In the genomic region with DNA sequence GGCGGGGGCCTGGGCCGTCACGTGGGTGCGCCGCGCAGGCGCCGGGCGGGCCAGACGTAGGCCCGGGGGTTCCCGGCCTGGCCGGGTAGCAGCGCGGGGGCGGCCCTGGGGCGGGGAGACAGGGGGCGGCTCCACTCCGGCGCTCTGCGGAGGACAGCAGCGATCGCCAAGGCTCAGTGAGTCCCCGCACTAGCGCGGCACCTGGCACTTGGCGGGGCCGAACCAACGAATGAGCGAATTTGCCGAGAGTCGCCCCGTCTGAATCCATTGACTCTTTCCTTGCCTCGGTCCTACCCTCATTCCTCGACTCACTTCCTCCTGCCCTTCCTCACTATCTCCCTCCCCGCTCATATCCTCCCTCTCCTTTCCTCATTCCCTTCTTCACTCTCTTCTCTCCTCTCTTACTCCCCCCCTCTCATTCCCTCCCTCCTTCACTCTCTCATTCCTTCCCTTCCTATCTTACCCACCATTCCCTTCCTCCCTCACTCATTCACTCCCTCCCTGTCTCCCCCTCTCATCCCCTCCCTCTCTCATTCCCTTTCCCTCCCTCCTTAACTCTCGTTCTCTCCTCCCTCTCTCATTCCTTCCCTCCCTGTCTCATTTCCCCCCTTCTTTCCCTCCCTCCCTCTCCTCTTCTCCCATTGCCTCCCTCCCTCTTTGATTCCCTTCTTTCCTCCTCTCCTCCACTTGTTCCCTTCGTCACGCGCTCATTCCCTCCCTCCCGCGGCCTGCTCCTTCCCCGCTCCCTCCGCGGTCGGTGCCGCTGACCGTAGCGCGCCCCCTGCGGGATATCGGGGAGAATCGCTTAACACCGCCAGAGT, we compare ENCODE assay signal across 1 cellular context.
TF ChIP-seq lines count a peak whose summit lies in the region.

No MANE protein-coding gene starts in this region.

TF ChIP-seq in H1, 55 proteins besides CTCF, POLR2A, EP300 and RAD21:
- TF ChIP-seq, protein P1, sequence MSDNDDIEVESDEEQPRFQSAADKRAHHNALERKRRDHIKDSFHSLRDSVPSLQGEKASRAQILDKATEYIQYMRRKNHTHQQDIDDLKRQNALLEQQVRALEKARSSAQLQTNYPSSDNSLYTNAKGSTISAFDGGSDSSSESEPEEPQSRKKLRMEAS (IDR thresholded peaks at IDR 0.05): peak; percentile 82
- peak; percentile 58 for TF ChIP-seq NRF1 (IDR thresholded peaks at IDR 0.05; ENCODE audit: low read depth, low read length)
- no peak for TF ChIP-seq BACH1 (IDR thresholded peaks at IDR 0.05; ENCODE audit: low read length)
- TF ChIP-seq CHD1 (IDR thresholded peaks at IDR 0.05; ENCODE audit: low read depth, low read length): no peak
- no peak for TF ChIP-seq CBX8 (IDR thresholded peaks at IDR 0.05; ENCODE audit: borderline replicate concordance, low read depth, low read length)
- no peak for TF ChIP-seq FOSL1 (IDR thresholded peaks at IDR 0.05; ENCODE audit: insufficient read depth, low read depth, low read length)
- 0 out of 2 replicates have a peak, but pooled peaks have one; percentile 43 for TF ChIP-seq POLR2AphosphoS5 (IDR thresholded peaks at IDR 0.05; ENCODE audit: low read depth, low read length)
- no peak for TF ChIP-seq SAP30 (IDR thresholded peaks at IDR 0.05; ENCODE audit: insufficient read depth, insufficient replicate concordance, low read length)
- TF ChIP-seq RBBP5 (IDR thresholded peaks at IDR 0.05; ENCODE audit: borderline replicate concordance, low read depth, low read length): peak; percentile 96
- no peak for TF ChIP-seq TEAD4 (IDR thresholded peaks at IDR 0.05; ENCODE audit: low read depth, low read length)
- TF ChIP-seq YY1 (IDR thresholded peaks at IDR 0.05; ENCODE audit: low read depth, low read length): peak; percentile 48; the same call in 1 of the 2 replicates
- no peak for TF ChIP-seq CBX5 (IDR thresholded peaks at IDR 0.05; ENCODE audit: low read depth, low read length)
- TF ChIP-seq TBP (IDR thresholded peaks at IDR 0.05; ENCODE audit: low read depth, low read length): peak; percentile 20; the same call in 1 of the 2 replicates
- no peak for TF ChIP-seq TCF12 (IDR thresholded peaks at IDR 0.05; ENCODE audit: low read depth, low read length)
- peak; percentile 48 for TF ChIP-seq SP1 (IDR thresholded peaks at IDR 0.05; ENCODE audit: low read depth, low read length)
- TF ChIP-seq PHF8 (conservative IDR thresholded peaks at IDR 0.05; ENCODE audit: low read depth, low read length): peak; percentile 51
- TF ChIP-seq MAFK (IDR thresholded peaks at IDR 0.05; ENCODE audit: low read depth, low read length): no peak
- no peak for TF ChIP-seq RXRA (IDR thresholded peaks at IDR 0.05; ENCODE audit: insufficient read depth, low read depth, low read length)
- TF ChIP-seq CHD2 (IDR thresholded peaks at IDR 0.05; ENCODE audit: low read length): no peak
- TF ChIP-seq, protein P2, sequence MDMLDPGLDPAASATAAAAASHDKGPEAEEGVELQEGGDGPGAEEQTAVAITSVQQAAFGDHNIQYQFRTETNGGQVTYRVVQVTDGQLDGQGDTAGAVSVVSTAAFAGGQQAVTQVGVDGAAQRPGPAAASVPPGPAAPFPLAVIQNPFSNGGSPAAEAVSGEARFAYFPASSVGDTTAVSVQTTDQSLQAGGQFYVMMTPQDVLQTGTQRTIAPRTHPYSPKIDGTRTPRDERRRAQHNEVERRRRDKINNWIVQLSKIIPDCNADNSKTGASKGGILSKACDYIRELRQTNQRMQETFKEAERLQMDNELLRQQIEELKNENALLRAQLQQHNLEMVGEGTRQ (IDR thresholded peaks at IDR 0.05; ENCODE audit: low read length): peak; percentile 85
- TF ChIP-seq EGR1 (IDR thresholded peaks at IDR 0.05; ENCODE audit: borderline replicate concordance, low read depth, low read length): peak; percentile 55; the same call in 1 of the 2 replicates
- peak; percentile 81; the same call in 1 of the 2 replicates for TF ChIP-seq KDM1A (IDR thresholded peaks at IDR 0.05; ENCODE audit: borderline replicate concordance, low read length)
- no peak for TF ChIP-seq HDAC6 (IDR thresholded peaks at IDR 0.05; ENCODE audit: low read depth, low read length)
- no peak for TF ChIP-seq BRCA1 (IDR thresholded peaks at IDR 0.05; ENCODE audit: low read depth, low read length)
- TF ChIP-seq SRF (IDR thresholded peaks at IDR 0.05; ENCODE audit: low read depth, low read length): no peak
- TF ChIP-seq, protein P3, sequence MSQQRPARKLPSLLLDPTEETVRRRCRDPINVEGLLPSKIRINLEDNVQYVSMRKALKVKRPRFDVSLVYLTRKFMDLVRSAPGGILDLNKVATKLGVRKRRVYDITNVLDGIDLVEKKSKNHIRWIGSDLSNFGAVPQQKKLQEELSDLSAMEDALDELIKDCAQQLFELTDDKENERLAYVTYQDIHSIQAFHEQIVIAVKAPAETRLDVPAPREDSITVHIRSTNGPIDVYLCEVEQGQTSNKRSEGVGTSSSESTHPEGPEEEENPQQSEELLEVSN (IDR thresholded peaks at IDR 0.05): peak; percentile 52; the same call in 1 of the 2 replicates
- no peak for TF ChIP-seq SIX5 (IDR thresholded peaks at IDR 0.05; ENCODE audit: low read depth, low read length)
- TF ChIP-seq KDM4A (IDR thresholded peaks at IDR 0.05; ENCODE audit: low read depth, low read length, severe bottlenecking): peak; percentile 74
- TF ChIP-seq ASH2L (IDR thresholded peaks at IDR 0.05; ENCODE audit: low read length): peak; percentile 95
- TF ChIP-seq ZNF274 (IDR thresholded peaks at IDR 0.05; ENCODE audit: borderline replicate concordance, extremely low read depth, low read length): no peak
- TF ChIP-seq CREB1 (IDR thresholded peaks at IDR 0.05): peak; percentile 58
- TF ChIP-seq SIN3A (conservative IDR thresholded peaks at IDR 0.05 in 1 of 2, IDR thresholded peaks at IDR 0.05 in 1 of 2; ENCODE audit: low read depth in 1 of 2, low read length in 2 of 2): 0 out of 4 replicates have a peak, but pooled peaks have one; percentile 27 to 28
- TF ChIP-seq CTBP2 (IDR thresholded peaks at IDR 0.05; ENCODE audit: borderline replicate concordance, insufficient read depth, insufficient read length, low read length): peak; percentile 94
- TF ChIP-seq, protein P4, sequence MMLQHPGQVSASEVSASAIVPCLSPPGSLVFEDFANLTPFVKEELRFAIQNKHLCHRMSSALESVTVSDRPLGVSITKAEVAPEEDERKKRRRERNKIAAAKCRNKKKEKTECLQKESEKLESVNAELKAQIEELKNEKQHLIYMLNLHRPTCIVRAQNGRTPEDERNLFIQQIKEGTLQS (IDR thresholded peaks at IDR 0.05; ENCODE audit: insufficient read depth, low read depth, low read length): 0 out of 2 replicates have a peak, but pooled peaks have one; percentile 70
- TF ChIP-seq TAF7 (optimal IDR thresholded peaks at IDR 0.05; ENCODE audit: borderline replicate concordance, low read depth, low read length): no peak
- peak; percentile 80; the same call in 1 of the 2 replicates for TF ChIP-seq SP4 (IDR thresholded peaks at IDR 0.05; ENCODE audit: low read length)
